ENCODE assay signal across 8 cellular contexts in genomic region chr22:21866821-21867527, GRCh38. TPM values are rescaled to one million over a fixed set of nuclear protein-coding genes. Genes with fewer than 3 reads are reported as not detected.
DNase-seq lines count a peak whose midpoint lies in the region; FAIRE-seq and TF ChIP-seq lines count a peak whose summit lies in the region.

No MANE protein-coding gene starts in this region.

- no peaks in the 10 kb centered on the region for H3K9me3 Mint-ChIP-seq in astrocyte (ENCODE audit: unreplicated experiment)

- H4K20me1 ChIP-seq in astrocyte (ENCODE audit: insufficient read depth, low read length): peaks cover 48% of the 10 kb centered on the region

- H3K4me3 Mint-ChIP-seq in astrocyte (ENCODE audit: unreplicated experiment): peak overlapping the region; percentile 99

- H3K27me3 Mint-ChIP-seq in astrocyte (ENCODE audit: low read depth, unreplicated experiment): no peaks in the 10 kb centered on the region

- H3K4me1 ChIP-seq in ES-I3 (ENCODE audit: insufficient read depth, low read length) (peaks cover 18% of the 10 kb centered on the region), astrocyte (ENCODE audit: insufficient read depth, low read length) (no peaks in the 10 kb centered on the region)

- H3K36me3 ChIP-seq in ES-I3 (ENCODE audit: insufficient read depth, low read length): no peaks in the 10 kb centered on the region
- no peaks in the 10 kb centered on the region for H3K36me3 ChIP-seq in astrocyte (ENCODE audit: insufficient read depth, low read length)

- TF ChIP-seq CTCF in astrocyte (IDR thresholded peaks at IDR 0.05; ENCODE audit: insufficient read depth, low read depth, low read length) (no peak), GM10266 (IDR thresholded peaks at IDR 0.05; ENCODE audit: control insufficient read depth, insufficient read depth, low read depth, missing control alignments) (no peak)

- no peaks in the 10 kb centered on the region for H3K27me3 ChIP-seq in astrocyte (ENCODE audit: insufficient read depth, low read length)

- DNase-seq in HEK293T (ENCODE audit: extremely low spot score) (no peak), OCI-M1 (lab: John Stamatoyannopoulos, UW) (peak; percentile 79), astrocyte (ENCODE audit: low read depth) (no peak), iPS-NIHi11 (ENCODE audit: low spot score) (peak; percentile 45), A172 (ENCODE audit: low spot score) (no peak), GM10266 (ENCODE audit: extremely low spot score) (no peak)
- peak in 2 of 3 donors; percentile 9 to 13 for DNase-seq in stimulated activated CD4-positive, alpha-beta T cell treated with anti-CD3 and anti-CD28 coated beads, Interleukin-12 subunit alpha, Interleukin-12 subunit beta, amount 100 ng/mL, for 48 hours (ENCODE audit: low read depth in 2 of 3, low spot score in 1 of 3)

- peak overlapping the region; percentile 42 for H2AFZ ChIP-seq in astrocyte (ENCODE audit: low read depth, low read length)

- POLR2A ChIA-PET in HEK293T (lab: Yijun Ruan, JAX): interaction anchor here (1.0 to 2.2 kb wide), 3 partner anchors 9 to 13 kb away, joined by 3 to 11 read pairs (median 3); no protein-coding TSS in a partner anchor

- CTCF ChIA-PET in HEK293T (lab: Yijun Ruan, JAX): no interaction called here

- peak overlapping the region; percentile 88 for H3K27ac Mint-ChIP-seq in astrocyte (ENCODE audit: unreplicated experiment)

- H3K79me2 ChIP-seq in astrocyte (ENCODE audit: insufficient read depth, low read length): peaks cover 54% of the 10 kb centered on the region

- H3K36me3 Mint-ChIP-seq in astrocyte (ENCODE audit: low read depth, unreplicated experiment): peaks cover 2% of the 10 kb centered on the region

- peak overlapping the region; percentile 53 for H3K27ac ChIP-seq in astrocyte (ENCODE audit: low read depth, low read length)

- peaks cover 19% of the 10 kb centered on the region for H3K4me1 Mint-ChIP-seq in astrocyte (ENCODE audit: low read depth, unreplicated experiment)

- H3K4me3 ChIP-seq in astrocyte (ENCODE audit: insufficient read depth, low read depth, low read length): peak overlapping the region; percentile 77

- no peak for FAIRE-seq in astrocyte (lab: Jason Lieb, UNC)

- H3K9ac ChIP-seq in ES-I3 (ENCODE audit: low read depth, low read length) (peak overlapping the region; percentile 100), astrocyte (ENCODE audit: low read length) (peak overlapping the region; percentile 89)

- peak overlapping the region; percentile 95 for H3K4me2 ChIP-seq in astrocyte (ENCODE audit: low read length)

- H3K9me3 ChIP-seq in ES-I3 (ENCODE audit: control insufficient read depth, insufficient read depth, low read length) (no peaks in the 10 kb centered on the region), astrocyte (ENCODE audit: insufficient read depth, low read depth, low read length) (no peaks in the 10 kb centered on the region)

TF ChIP-seq in HEK293T, 16 proteins besides CTCF, POLR2A, EP300 and RAD21:
- TF ChIP-seq ELF4 (IDR thresholded peaks at IDR 0.05) (no peak), FOXM1 (IDR thresholded peaks at IDR 0.05; ENCODE audit: borderline replicate concordance) (peak; percentile 55; the same call in 1 of the 2 replicates), BHLHE40 (IDR thresholded peaks at IDR 0.05; ENCODE audit: borderline replicate concordance) (no peak), SUZ12 (IDR thresholded peaks at IDR 0.05) (no peak), LEF1 (IDR thresholded peaks at IDR 0.05; ENCODE audit: borderline replicate concordance) (peak; percentile 13; the same call in 1 of the 2 replicates)

RNA-seq across cellular contexts. Expression of gene MAPK1, which starts 0.5 kb away (rescaled TPM):
- 138 and 148 TPM in 2 replicates for total RNA-seq in astrocyte
- 40.6 and 41.2 TPM in 2 replicates for total RNA-seq in A172 (2014; rRNA removed; shearing (Covaris generic))

Comparison
In these comparisons a context has a peak if more than half of its experiments do, and no peak if none do; other contexts are left out.
1. DNase-seq: peak in OCI-M1 (single experiment), iPS-NIHi11 (single experiment) and stimulated activated CD4-positive, alpha-beta T cell treated with anti-CD3 and anti-CD28 coated beads, Interleukin-12 subunit alpha, Interleukin-12 subunit beta, amount 100 ng/mL, for 48 hours (2 of 3); none in HEK293T (single experiment), astrocyte (single experiment), A172 (single experiment) and GM10266 (single experiment).